In the genomic region with DNA sequence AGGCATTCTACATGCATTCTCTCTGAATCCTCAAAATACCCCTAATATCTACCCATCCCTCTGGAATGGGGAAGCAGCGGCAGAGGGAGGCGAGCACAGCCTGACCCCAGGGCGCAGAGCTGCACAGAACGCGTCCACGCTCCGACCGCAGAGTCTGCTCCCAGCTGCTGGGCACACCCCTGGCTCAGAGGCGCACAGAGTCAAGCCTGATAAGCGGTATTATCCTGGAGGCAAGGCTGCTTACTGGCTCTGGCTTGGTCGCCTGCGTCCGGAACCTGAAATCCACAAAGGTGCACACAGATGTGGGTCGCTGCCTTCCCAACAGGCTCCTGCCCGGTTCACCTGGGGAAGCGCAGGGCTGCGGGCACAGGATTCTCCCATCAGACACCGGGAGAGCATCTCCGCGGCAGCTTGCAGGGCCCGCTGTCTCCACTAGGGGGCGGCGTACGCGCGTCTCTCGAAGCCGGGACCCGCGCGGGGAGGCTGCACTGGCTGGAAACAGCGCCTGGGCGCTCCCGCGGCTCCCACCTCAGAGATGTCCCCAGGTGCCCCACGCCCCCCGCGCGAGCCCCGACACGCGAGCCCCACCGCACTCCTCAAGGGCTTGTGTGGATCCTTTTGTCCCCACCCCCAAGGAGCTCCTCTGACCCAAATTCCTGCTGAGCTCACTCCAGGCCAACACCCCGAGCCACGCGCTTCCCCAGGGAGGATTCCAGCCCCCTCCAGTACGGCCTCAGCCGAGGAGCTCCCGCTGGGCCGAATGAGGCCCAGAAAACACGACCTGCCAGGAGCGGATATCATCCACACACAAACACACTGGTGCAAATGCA, we compare ENCODE assay signal across 1 cellular context.
TF ChIP-seq lines count a peak whose summit lies in the region.

No MANE protein-coding gene starts in this region.

TF ChIP-seq in GM23338, 12 proteins besides CTCF, POLR2A, EP300 and RAD21 (continued from another document):
- TF ChIP-seq, protein P1, sequence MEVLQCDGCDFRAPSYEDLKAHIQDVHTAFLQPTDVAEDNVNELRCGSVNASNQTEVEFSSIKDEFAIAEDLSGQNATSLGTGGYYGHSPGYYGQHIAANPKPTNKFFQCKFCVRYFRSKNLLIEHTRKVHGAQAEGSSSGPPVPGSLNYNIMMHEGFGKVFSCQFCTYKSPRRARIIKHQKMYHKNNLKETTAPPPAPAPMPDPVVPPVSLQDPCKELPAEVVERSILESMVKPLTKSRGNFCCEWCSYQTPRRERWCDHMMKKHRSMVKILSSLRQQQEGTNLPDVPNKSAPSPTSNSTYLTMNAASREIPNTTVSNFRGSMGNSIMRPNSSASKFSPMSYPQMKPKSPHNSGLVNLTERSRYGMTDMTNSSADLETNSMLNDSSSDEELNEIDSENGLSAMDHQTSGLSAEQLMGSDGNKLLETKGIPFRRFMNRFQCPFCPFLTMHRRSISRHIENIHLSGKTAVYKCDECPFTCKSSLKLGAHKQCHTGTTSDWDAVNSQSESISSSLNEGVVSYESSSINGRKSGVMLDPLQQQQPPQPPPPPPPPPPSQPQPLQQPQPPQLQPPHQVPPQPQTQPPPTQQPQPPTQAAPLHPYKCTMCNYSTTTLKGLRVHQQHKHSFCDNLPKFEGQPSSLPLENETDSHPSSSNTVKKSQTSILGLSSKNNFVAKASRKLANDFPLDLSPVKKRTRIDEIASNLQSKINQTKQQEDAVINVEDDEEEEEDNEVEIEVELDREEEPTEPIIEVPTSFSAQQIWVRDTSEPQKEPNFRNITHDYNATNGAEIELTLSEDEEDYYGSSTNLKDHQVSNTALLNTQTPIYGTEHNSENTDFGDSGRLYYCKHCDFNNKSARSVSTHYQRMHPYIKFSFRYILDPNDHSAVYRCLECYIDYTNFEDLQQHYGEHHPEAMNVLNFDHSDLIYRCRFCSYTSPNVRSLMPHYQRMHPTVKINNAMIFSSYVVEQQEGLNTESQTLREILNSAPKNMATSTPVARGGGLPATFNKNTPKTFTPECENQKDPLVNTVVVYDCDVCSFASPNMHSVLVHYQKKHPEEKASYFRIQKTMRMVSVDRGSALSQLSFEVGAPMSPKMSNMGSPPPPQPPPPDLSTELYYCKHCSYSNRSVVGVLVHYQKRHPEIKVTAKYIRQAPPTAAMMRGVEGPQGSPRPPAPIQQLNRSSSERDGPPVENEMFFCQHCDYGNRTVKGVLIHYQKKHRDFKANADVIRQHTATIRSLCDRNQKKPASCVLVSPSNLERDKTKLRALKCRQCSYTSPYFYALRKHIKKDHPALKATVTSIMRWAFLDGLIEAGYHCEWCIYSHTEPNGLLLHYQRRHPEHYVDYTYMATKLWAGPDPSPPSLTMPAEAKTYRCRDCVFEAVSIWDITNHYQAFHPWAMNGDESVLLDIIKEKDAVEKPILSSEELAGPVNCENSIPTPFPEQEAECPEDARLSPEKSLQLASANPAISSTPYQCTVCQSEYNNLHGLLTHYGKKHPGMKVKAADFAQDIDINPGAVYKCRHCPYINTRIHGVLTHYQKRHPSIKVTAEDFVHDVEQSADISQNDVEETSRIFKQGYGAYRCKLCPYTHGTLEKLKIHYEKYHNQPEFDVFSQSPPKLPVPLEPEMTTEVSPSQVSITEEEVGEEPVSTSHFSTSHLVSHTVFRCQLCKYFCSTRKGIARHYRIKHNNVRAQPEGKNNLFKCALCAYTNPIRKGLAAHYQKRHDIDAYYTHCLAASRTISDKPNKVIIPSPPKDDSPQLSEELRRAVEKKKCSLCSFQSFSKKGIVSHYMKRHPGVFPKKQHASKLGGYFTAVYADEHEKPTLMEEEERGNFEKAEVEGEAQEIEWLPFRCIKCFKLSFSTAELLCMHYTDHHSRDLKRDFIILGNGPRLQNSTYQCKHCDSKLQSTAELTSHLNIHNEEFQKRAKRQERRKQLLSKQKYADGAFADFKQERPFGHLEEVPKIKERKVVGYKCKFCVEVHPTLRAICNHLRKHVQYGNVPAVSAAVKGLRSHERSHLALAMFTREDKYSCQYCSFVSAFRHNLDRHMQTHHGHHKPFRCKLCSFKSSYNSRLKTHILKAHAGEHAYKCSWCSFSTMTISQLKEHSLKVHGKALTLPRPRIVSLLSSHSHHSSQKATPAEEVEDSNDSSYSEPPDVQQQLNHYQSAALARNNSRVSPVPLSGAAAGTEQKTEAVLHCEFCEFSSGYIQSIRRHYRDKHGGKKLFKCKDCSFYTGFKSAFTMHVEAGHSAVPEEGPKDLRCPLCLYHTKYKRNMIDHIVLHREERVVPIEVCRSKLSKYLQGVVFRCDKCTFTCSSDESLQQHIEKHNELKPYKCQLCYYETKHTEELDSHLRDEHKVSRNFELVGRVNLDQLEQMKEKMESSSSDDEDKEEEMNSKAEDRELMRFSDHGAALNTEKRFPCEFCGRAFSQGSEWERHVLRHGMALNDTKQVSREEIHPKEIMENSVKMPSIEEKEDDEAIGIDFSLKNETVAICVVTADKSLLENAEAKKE (CRISPR knock-in tag; IDR thresholded peaks at IDR 0.05) = no peak
- no peak for TF ChIP-seq ZNF331 (CRISPR knock-in tag; IDR thresholded peaks at IDR 0.05; ENCODE audit: low read depth)
TF ChIP-seq in GM23338: peak in this region for 0.
